9 cellular contexts compared by ENCODE assay signal in genomic region chr5:163508753-163509152, GRCh38. TPM values are rescaled to one million over a fixed set of nuclear protein-coding genes. Genes with fewer than 3 reads are reported as not detected.
DNase-seq lines count a peak whose midpoint lies in the region; ATAC-seq and TF ChIP-seq lines count a peak whose summit lies in the region.
"Had no signal": no experiment of that assay in that cellular context is flagged by ENCODE, and none has a peak within 500 bp of the region (broad histone marks: within the 10 kb centered on the region; RNA-seq: fewer than 3 reads in every experiment).

No MANE protein-coding gene starts in this region.

- H3K9me3 ChIP-seq in SK-N-MC (ENCODE audit: low read depth, low read length) (no peaks in the 10 kb centered on the region), sigmoid colon (no peaks in the 10 kb centered on the region)
- H3K9me3 ChIP-seq: SJCRH30 had no signal

- H3K9ac ChIP-seq in SK-N-MC (ENCODE audit: insufficient read length), result peak overlapping the region; percentile 24

- no peak for TF ChIP-seq POLR2A in sigmoid colon (IDR thresholded peaks at IDR 0.05)

- H3K36me3 ChIP-seq in GM06990 (ENCODE audit: control insufficient read depth, insufficient read depth, low read length) (peaks cover 4% of the 10 kb centered on the region), SK-N-MC (ENCODE audit: insufficient read depth, low read length) (peaks cover 25% of the 10 kb centered on the region), sigmoid colon (peaks cover 0 to 17% (median 7%) of the 10 kb centered on the region in 4 donors)

- DNase-seq in GM06990 (ENCODE audit: extremely low read depth, insufficient read length) (no peak), SK-N-MC (ENCODE audit: low read depth, low spot score) (no peak), epithelial cell of proximal tubule (ENCODE audit: low read depth) (no peak), sigmoid colon (no peak), SW480 (ENCODE audit: low spot score) (no peak), NCI-H524 treated with DMSO at 0.1 percent for 48 hours (lab: John Stamatoyannopoulos, UW) (no peak), DMS114 treated with DMSO at 0.1 percent for 48 hours (lab: John Stamatoyannopoulos, UW; ENCODE audit: unreplicated experiment) (no peak)
- DNase-seq: SJCRH30 had no signal

- WGBS in sigmoid colon, 2 donors, result 22 to 26% methylated on average over 5 of the region's 5 CpGs

- H3K4me3 ChIP-seq in GM06990 (replicated peaks; ENCODE audit: low read depth, low read length) (peak overlapping the region; percentile 76), SK-N-MC (peak overlapping the region; percentile 61), epithelial cell of proximal tubule (ENCODE audit: low read depth, low read length) (peak overlapping the region; percentile 40), sigmoid colon (peak overlapping the region in 3 of 4 donors; percentile 19 to 33 (median 27))
- H3K4me3 ChIP-seq: SJCRH30 had no signal

- no peaks in the 10 kb centered on the region for H3K27me3 ChIP-seq in GM06990 (replicated peaks; ENCODE audit: control insufficient read depth, insufficient read depth, low read length)
- H3K27me3 ChIP-seq in sigmoid colon, result no peaks in the 10 kb centered on the region
- H3K27me3 ChIP-seq: SJCRH30 had no signal

- TF ChIP-seq EP300 in sigmoid colon (IDR thresholded peaks at IDR 0.05), result no peak

- TF ChIP-seq CTCF in GM06990 (IDR thresholded peaks at IDR 0.05; ENCODE audit: insufficient read depth, low read length, poor library complexity, severe bottlenecking) (no peak), epithelial cell of proximal tubule (conservative IDR thresholded peaks at IDR 0.05; ENCODE audit: low read depth, low read length) (no peak), sigmoid colon (IDR thresholded peaks at IDR 0.05) (no peak)

- H3K4me1 ChIP-seq in sigmoid colon, result peaks cover 0 to 69% (median 60%) of the 10 kb centered on the region in 4 donors
- H3K4me1 ChIP-seq: SJCRH30 had no signal

- peak overlapping the region; percentile 55; the same call in 1 of the 2 replicates for H3K27ac ChIP-seq in SK-N-MC
- peak overlapping the region; percentile 89 to 98 (median 95) for H3K27ac ChIP-seq in sigmoid colon
- H3K27ac ChIP-seq: SJCRH30 had no signal

- intact Hi-C loops in sigmoid colon (cut with DNase I), result no loop called here

- no peak for ATAC-seq in GM21515 (IDR thresholded peaks at IDR 0.05; ENCODE audit: unreplicated experiment)

RNA-seq across cellular contexts. Expression of gene MAT2B, which starts 3.3 kb away (rescaled TPM):
- 46.3 and 64.7 TPM in 2 replicates for total RNA-seq in epithelial cell of proximal tubule
- 10 to 100 TPM; 41.5 to 90.3 (median 67.4) TPM for total RNA-seq in sigmoid colon
- polyA plus RNA-seq in sigmoid colon, result 100 to 1,000 TPM in 1 of 3 donors, 10 to 100 TPM in 2; 66.0 to 100 (median 80.5) TPM

RNA-seq across cellular contexts. Expression of gene HMMR, which starts 48.3 kb away (rescaled TPM):
- total RNA-seq in epithelial cell of proximal tubule (19.5 and 54.4 TPM in 2 replicates), sigmoid colon (1 to 10 TPM in 2 of 4 donors, not detected in 2; 1.1 to 3.0 TPM)
- 10 to 100 TPM in 1 of 3 donors, 1 to 10 TPM in 2; 1.2 to 18.1 (median 4.4) TPM for polyA plus RNA-seq in sigmoid colon

RNA-seq across cellular contexts. Expression of gene NUDCD2, which starts 48.9 kb away (rescaled TPM):
- total RNA-seq in epithelial cell of proximal tubule (4.6 and 11.1 TPM in 2 replicates), sigmoid colon (10 to 100 TPM in 2 of 4 donors, 1 to 10 TPM in 2; 3.3 to 13.2 (median 8.1) TPM)
- 10 to 100 TPM in 1 of 3 donors, 1 to 10 TPM in 2; 8.2 to 11.8 (median 8.4) TPM for polyA plus RNA-seq in sigmoid colon
